Comparison of ENCODE assay signal across 8 cellular contexts in the genomic region with DNA sequence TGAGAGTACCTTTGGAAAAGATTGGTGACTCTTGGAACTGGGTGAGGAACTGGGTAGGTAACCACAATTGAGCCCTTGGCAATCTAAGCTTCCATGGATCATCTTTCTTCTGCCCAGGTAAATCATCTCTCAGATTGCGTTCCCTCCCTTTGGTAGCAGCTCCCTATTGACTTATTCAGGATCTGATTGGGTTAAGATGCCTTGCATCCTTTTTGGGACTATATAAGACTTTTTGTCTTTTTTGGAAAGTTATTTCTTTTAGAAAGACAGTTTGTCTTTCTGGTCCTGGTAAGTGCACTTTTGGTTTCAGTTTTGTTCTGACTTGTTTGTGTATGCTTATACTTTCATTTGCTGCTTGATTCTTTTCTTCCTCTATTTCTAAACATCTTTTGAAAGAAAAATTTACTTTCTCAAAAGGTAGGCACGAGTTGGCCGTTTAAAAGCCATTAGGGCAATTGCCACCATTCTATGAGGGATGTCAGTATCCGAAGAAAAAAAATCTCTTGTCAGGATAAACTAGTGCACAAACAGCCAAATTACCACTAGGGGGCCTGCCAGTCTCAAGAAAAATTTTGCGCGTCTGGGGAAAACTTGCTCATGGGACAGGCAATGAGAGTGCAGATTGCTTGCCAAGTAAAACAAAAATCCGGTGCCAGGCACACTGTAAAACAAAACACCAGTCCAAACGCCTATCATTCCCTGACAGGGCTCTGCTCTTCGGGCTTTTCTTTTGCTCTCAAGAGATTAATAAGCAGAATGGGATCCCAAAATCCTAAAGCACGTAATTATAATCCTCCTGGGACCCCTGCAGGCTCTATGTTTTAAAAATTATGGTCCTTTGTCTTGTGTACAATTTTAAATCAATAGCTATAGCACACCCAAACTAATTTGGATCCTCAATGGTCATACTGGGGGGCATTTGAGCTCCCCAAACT. TPM values are rescaled to one million over a fixed set of nuclear protein-coding genes. Genes with fewer than 3 reads are reported as not detected.
DNase-seq lines count a peak whose midpoint lies in the region; ATAC-seq and TF ChIP-seq lines count a peak whose summit lies in the region.

No MANE protein-coding gene starts in this region.

- DNase-seq in G401 (ENCODE audit: low spot score) = peak; percentile 83
- DNase-seq in HCT116 (ENCODE audit: low read depth, low spot score) = peak; percentile 68
- DNase-seq in NCI-H1048 (lab: John Stamatoyannopoulos, UW) = peak; percentile 20
- DNase-seq in Right ventricle myocardium inferior (ENCODE audit: missing footprints) = no peak
- peak; percentile 32 for DNase-seq in progenitor cell of endocrine pancreas (ENCODE audit: low spot score, unreplicated experiment)
- DNase-seq in upper lobe of left lung = peak in 1 of 2 donors; percentile 76

- BruUV-seq in HCT116 (replicated peaks; lab: Mats Ljungman, UMichigan) = no TSS peak

- H3K9ac ChIP-seq in HCT116 (ENCODE audit: low read length) = no peak overlapping the region

- H3K27ac ChIP-seq in HCT116 (ENCODE audit: low read depth, low read length) (no peak overlapping the region), upper lobe of left lung (peak overlapping the region in 3 of 4 donors; percentile 8 to 67 (median 18))

- H3K36me3 ChIP-seq in HCT116 (ENCODE audit: control insufficient read depth in 1 of 2, insufficient read depth in 2 of 2, low read length in 2 of 2) = no peaks in the 10 kb centered on the region
- H3K36me3 ChIP-seq in upper lobe of left lung = no peaks in the 10 kb centered on the region

- H3K79me2 ChIP-seq in HCT116 (ENCODE audit: insufficient read depth, low read length) = no peaks in the 10 kb centered on the region

- H3K27ac Mint-ChIP-seq in activated naive CD8-positive, alpha-beta T cell = peak overlapping the region; percentile 81
- H3K27ac Mint-ChIP-seq in progenitor cell of endocrine pancreas = no peak overlapping the region

- TF ChIP-seq POLR2A in HCT116 (IDR thresholded peaks at IDR 0.05; ENCODE audit: borderline replicate concordance, extremely low read depth, insufficient read depth, insufficient read length) (no peak), upper lobe of left lung (IDR thresholded peaks at IDR 0.05) (no peak)

- peak overlapping the region; percentile 87 for H3K4me3 Mint-ChIP-seq in activated naive CD8-positive, alpha-beta T cell
- no peak overlapping the region for H3K4me3 Mint-ChIP-seq in progenitor cell of endocrine pancreas (ENCODE audit: low read depth)

- peaks cover 0 to 12% of the 10 kb centered on the region in 2 experiments; a peak in 2 of 4 replicates for H3K4me1 ChIP-seq in HCT116 (ENCODE audit: control insufficient read depth in 1 of 2, insufficient read depth in 2 of 2, low read length in 2 of 2)
- H3K4me1 ChIP-seq in upper lobe of left lung = peaks cover 6 to 16% (median 8%) of the 10 kb centered on the region in 4 donors

- H2AFZ ChIP-seq in HCT116 (ENCODE audit: low read depth, low read length, poor library complexity, severe bottlenecking) = peak overlapping the region; percentile 86

- in situ Hi-C loops in G401 (cut with HindIII; ENCODE audit: low sequenced_read_pairs) = no loop called here

- H3K9me3 Mint-ChIP-seq in activated naive CD8-positive, alpha-beta T cell (ENCODE audit: low read depth) = no peaks in the 10 kb centered on the region
- H3K9me3 Mint-ChIP-seq in progenitor cell of endocrine pancreas (ENCODE audit: low read depth) = peaks cover 13% of the 10 kb centered on the region

- intact Hi-C loops in HCT116 (cut with micrococcal nuclease) (loop anchor here (1.0 to 10.0 kb wide), 3 partner anchors 345 to 887 kb away; no protein-coding TSS in a partner anchor), Right ventricle myocardium inferior (cut with DNase I) (loop anchor here (2.0 to 10.0 kb wide), 2 partner anchors 346 to 530 kb away; no protein-coding TSS in a partner anchor)

- peak; percentile 89 for ATAC-seq in HCT116
- ATAC-seq in SK-N-SH treated with all-trans-retinoic acid at 6 μM for 48 hours = peak; percentile 93
- ATAC-seq in Right ventricle myocardium inferior = peak; percentile 72
- ATAC-seq in upper lobe of left lung (ENCODE audit: low FRiP score in 2 of 2) = peak; percentile 80 to 89

- POLR2A ChIA-PET in HCT116 (lab: Charles Lee) = no interaction called here

- H3K9me3 ChIP-seq in HCT116 (ENCODE audit: control insufficient read depth in 1 of 2, insufficient read depth in 1 of 2, low read depth in 1 of 2, low read length in 2 of 2) = no peaks in the 10 kb centered on the region
- H3K9me3 ChIP-seq in upper lobe of left lung = no peaks in the 10 kb centered on the region

- TF ChIP-seq EP300 in upper lobe of left lung (IDR thresholded peaks at IDR 0.05) = no peak

- no peaks in the 10 kb centered on the region for H3K36me3 Mint-ChIP-seq in activated naive CD8-positive, alpha-beta T cell
- no peaks in the 10 kb centered on the region for H3K36me3 Mint-ChIP-seq in progenitor cell of endocrine pancreas (ENCODE audit: insufficient read depth)

- H3K9me2 ChIP-seq in HCT116 (ENCODE audit: insufficient read depth) = no peaks in the 10 kb centered on the region

- H3K27me3 ChIP-seq in HCT116 (ENCODE audit: insufficient read depth, low read length) (peaks cover 17% of the 10 kb centered on the region), upper lobe of left lung (no peaks in the 10 kb centered on the region)

- RAD21 ChIA-PET in HCT116 (lab: Charles Lee; ENCODE audit: low non-redundant PET in 1 of 2, low total read pairs in 2 of 2, uncharacterized antibody in 2 of 2, unreplicated experiment in 2 of 2) = no interaction called here

- peak overlapping the region; percentile 75 for H3K4me2 ChIP-seq in HCT116 (ENCODE audit: low read length)

- no peaks in the 10 kb centered on the region for H4K20me1 ChIP-seq in HCT116 (ENCODE audit: insufficient read depth)

- TF ChIP-seq RAD21 in HCT116 (IDR thresholded peaks at IDR 0.05; ENCODE audit: low read depth) = peak; percentile 93

- CTCF ChIA-PET in HCT116 (lab: Charles Lee) = interaction anchor here (1.0 to 3.7 kb wide), 9 partner anchors 10 to 885 kb away, joined by 3 to 23 read pairs (median 7); no protein-coding TSS in a partner anchor

- peaks cover 20% of the 10 kb centered on the region for H3K27me3 Mint-ChIP-seq in activated naive CD8-positive, alpha-beta T cell
- peaks cover 22% of the 10 kb centered on the region for H3K27me3 Mint-ChIP-seq in progenitor cell of endocrine pancreas

- TF ChIP-seq CTCF in HCT116 (IDR thresholded peaks at IDR 0.05 in 2 of 3, conservative IDR thresholded peaks at IDR 0.05 in 1 of 3; ENCODE audit: borderline replicate concordance in 1 of 3, insufficient read depth in 1 of 3, low read depth in 2 of 3, low read length in 2 of 3) (peak; percentile 79 to 88 (median 86)), progenitor cell of endocrine pancreas (IDR thresholded peaks at IDR 0.05; ENCODE audit: unreplicated experiment) (peak; percentile 79), upper lobe of left lung (IDR thresholded peaks at IDR 0.05) (peak; percentile 65 to 86 (median 76))

- peaks cover 14% of the 10 kb centered on the region for H3K4me1 Mint-ChIP-seq in activated naive CD8-positive, alpha-beta T cell (ENCODE audit: low read depth)
- H3K4me1 Mint-ChIP-seq in progenitor cell of endocrine pancreas (ENCODE audit: low read depth) = no peaks in the 10 kb centered on the region

- WGBS in upper lobe of left lung, 2 donors = 13 to 14% methylated on average over 10 of the region's 10 CpGs

- peak overlapping the region; percentile 35 to 50 for H3K4me3 ChIP-seq in HCT116 (replicated peaks in 1 of 2; ENCODE audit: low read depth in 1 of 2, low read length in 2 of 2)
- H3K4me3 ChIP-seq in upper lobe of left lung = peak overlapping the region in 3 of 4 donors; percentile 26 to 57 (median 50)

TF ChIP-seq in HCT116, 20 proteins besides CTCF, POLR2A, EP300 and RAD21:
- TF ChIP-seq CBX3 (IDR thresholded peaks at IDR 0.05; ENCODE audit: low read depth) (0 out of 2 replicates have a peak, but pooled peaks have one; percentile 28), JUND (IDR thresholded peaks at IDR 0.05) (no peak), POLR2AphosphoS5 (IDR thresholded peaks at IDR 0.05; ENCODE audit: low read depth, low read length) (no peak), TCF7L2 (IDR thresholded peaks at IDR 0.05; ENCODE audit: borderline replicate concordance, extremely low read depth, insufficient read depth, insufficient read length) (no peak)
- TF ChIP-seq, protein P1, sequence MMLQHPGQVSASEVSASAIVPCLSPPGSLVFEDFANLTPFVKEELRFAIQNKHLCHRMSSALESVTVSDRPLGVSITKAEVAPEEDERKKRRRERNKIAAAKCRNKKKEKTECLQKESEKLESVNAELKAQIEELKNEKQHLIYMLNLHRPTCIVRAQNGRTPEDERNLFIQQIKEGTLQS (IDR thresholded peaks at IDR 0.05) = no peak
TF ChIP-seq in HCT116: peak in this region for 1.

TF ChIP-seq in SK-N-SH treated with all-trans-retinoic acid at 6 μM for 48 hours, 23 proteins besides CTCF, POLR2A, EP300 and RAD21:
- TF ChIP-seq TOX (CRISPR knock-in tag; IDR thresholded peaks at IDR 0.05; ENCODE audit: borderline replicate concordance) (no peak), ISL1 (CRISPR knock-in tag; IDR thresholded peaks at IDR 0.05) (0 out of 2 replicates have a peak, but pooled peaks have one; percentile 8)
TF ChIP-seq in SK-N-SH treated with all-trans-retinoic acid at 6 μM for 48 hours: peak in this region for 1.

RNA-seq across cellular contexts. Expression of a gene that starts 12.8 kb away (rescaled TPM):
- total RNA-seq in G401 (2014; rRNA removed; shearing (Covaris generic)) = not detected in 2 replicates
- total RNA-seq in HCT116 (2021; ENCODE audit: unreplicated experiment) = not detected
- polyA plus RNA-seq in HCT116 (2012) = not detected in 2 replicates
- not detected for total RNA-seq in Right ventricle myocardium inferior
- total RNA-seq in progenitor cell of endocrine pancreas = not detected in 2 replicates
- total RNA-seq in upper lobe of left lung = not detected

RNA-seq across cellular contexts. Expression of a gene that starts 45.7 kb away (rescaled TPM):
- total RNA-seq in G401 (2014; rRNA removed; shearing (Covaris generic)) = not detected in 2 replicates
- not detected for total RNA-seq in HCT116 (2021; ENCODE audit: unreplicated experiment)
- polyA plus RNA-seq in HCT116 (2012) = not detected in 2 replicates
- total RNA-seq in Right ventricle myocardium inferior = not detected
- total RNA-seq in progenitor cell of endocrine pancreas = not detected in 2 replicates
- under 1 TPM in 1 of 6 donors, not detected in 5; 0.61 TPM for total RNA-seq in upper lobe of left lung

RNA-seq across cellular contexts. Expression of a gene that starts 54.0 kb away (rescaled TPM):
- total RNA-seq in G401 (2014; rRNA removed; shearing (Covaris generic)) = not detected in 2 replicates
- total RNA-seq in HCT116 (2021; ENCODE audit: unreplicated experiment) = not detected
- not detected in 2 replicates for polyA plus RNA-seq in HCT116 (2012)
- total RNA-seq in Right ventricle myocardium inferior = not detected
- total RNA-seq in progenitor cell of endocrine pancreas = not detected in 2 replicates
- total RNA-seq in upper lobe of left lung = not detected
